8 cellular contexts compared by ENCODE assay signal in genomic region chr4:2393353-2394270, GRCh38. TPM values are rescaled to one million over a fixed set of nuclear protein-coding genes. Genes with fewer than 3 reads are reported as not detected.
DNase-seq lines count a peak whose midpoint lies in the region; ATAC-seq and TF ChIP-seq lines count a peak whose summit lies in the region.

No MANE protein-coding gene starts in this region.

- peaks cover 49% of the 10 kb centered on the region for H3K27me3 Mint-ChIP-seq in T-helper 1 cell treated with Interleukin-12 subunit alpha and Interleukin-12 subunit beta and Interleukin-4 antibody, amounts not matched to agents 30 μg/mL and 1 μg/mL, for 36 hours (ENCODE audit: low read depth)

- H3K4me3 Mint-ChIP-seq in T-helper 1 cell treated with Interleukin-12 subunit alpha and Interleukin-12 subunit beta and Interleukin-4 antibody, amounts not matched to agents 30 μg/mL and 1 μg/mL, for 36 hours = peak overlapping the region; percentile 50

- H3K9me3 Mint-ChIP-seq in T-helper 1 cell treated with Interleukin-12 subunit alpha and Interleukin-12 subunit beta and Interleukin-4 antibody, amounts not matched to agents 30 μg/mL and 1 μg/mL, for 36 hours = no peaks in the 10 kb centered on the region

- ATAC-seq in right cardiac atrium = peak; percentile 45 to 51

- no peak overlapping the region for H3K4me3 ChIP-seq in SJCRH30
- peak overlapping the region; percentile 23 for H3K4me3 ChIP-seq in right cardiac atrium (ENCODE audit: low read length)
- H3K4me3 ChIP-seq in spleen = peak overlapping the region in 2 of 8 donors; percentile 17 to 42
- no peak overlapping the region for H3K4me3 ChIP-seq in vagina

- H3K36me3 ChIP-seq in SJCRH30 (no peaks in the 10 kb centered on the region), spleen (no peaks in the 10 kb centered on the region), vagina (no peaks in the 10 kb centered on the region)

- 21% methylated on average over 28 of the region's 28 CpGs for WGBS in right cardiac atrium
- WGBS in spleen, 5 donors = 18 to 24% (median 21%) methylated on average over 26 to 28 of the region's 28 CpGs

- DNase-seq in T-helper 1 cell (no peak), SJCRH30 (peak; percentile 32 to 51), right cardiac atrium (peak in 2 of 3 donors; percentile 60 to 64), spleen (peak; percentile 85), AG20443 (ENCODE audit: low spot score) (no peak), vagina (ENCODE audit: extremely low spot score in 2 of 2) (no peak), A172 (ENCODE audit: low spot score) (no peak)

- intact Hi-C loops in right cardiac atrium (cut with DNase I) = no loop called here
- intact Hi-C loops in spleen (cut with DNase I; ENCODE audit: low total_unique reads) = no loop called here
- intact Hi-C loops in vagina (cut with DNase I) = no loop called here

- TF ChIP-seq CTCF in spleen (IDR thresholded peaks at IDR 0.05 in 8 of 11, conservative IDR thresholded peaks at IDR 0.05 in 3 of 11) (peak in 1 of 11 experiments; percentile 12), vagina (IDR thresholded peaks at IDR 0.05) (no peak)

- H3K27me3 ChIP-seq in SJCRH30 (peaks cover 3% of the 10 kb centered on the region; the same call in 1 of the 2 replicates), right cardiac atrium (ENCODE audit: control insufficient read depth, insufficient read depth) (no peaks in the 10 kb centered on the region), spleen (replicated peaks in 1 of 7) (peaks cover 0 to 32% (median 0%) of the 10 kb centered on the region in 7 donors), vagina (no peaks in the 10 kb centered on the region)

- no peak overlapping the region for H3K27ac ChIP-seq in SJCRH30
- H3K27ac ChIP-seq in right cardiac atrium (ENCODE audit: low read length) = no peak overlapping the region
- no peak overlapping the region for H3K27ac ChIP-seq in spleen
- H3K27ac ChIP-seq in vagina = no peak overlapping the region

- H3K4me1 Mint-ChIP-seq in T-helper 1 cell treated with Interleukin-12 subunit alpha and Interleukin-12 subunit beta and Interleukin-4 antibody, amounts not matched to agents 30 μg/mL and 1 μg/mL, for 36 hours (ENCODE audit: low read depth) = peaks cover 16% of the 10 kb centered on the region

- no peaks in the 10 kb centered on the region for H3K9me3 ChIP-seq in SJCRH30 (replicated peaks)
- no peaks in the 10 kb centered on the region for H3K9me3 ChIP-seq in right cardiac atrium (ENCODE audit: control insufficient read depth, low read length)
- no peaks in the 10 kb centered on the region for H3K9me3 ChIP-seq in spleen
- no peaks in the 10 kb centered on the region for H3K9me3 ChIP-seq in vagina

- H3K4me1 ChIP-seq in SJCRH30 = peaks cover 11% of the 10 kb centered on the region
- no peaks in the 10 kb centered on the region for H3K4me1 ChIP-seq in right cardiac atrium (ENCODE audit: control insufficient read depth, insufficient read depth, low read length)
- H3K4me1 ChIP-seq in spleen = peaks cover 0 to 47% (median 19%) of the 10 kb centered on the region in 6 donors
- H3K4me1 ChIP-seq in vagina = peaks cover 7% of the 10 kb centered on the region

- no peak for TF ChIP-seq POLR2A in spleen (IDR thresholded peaks at IDR 0.05)
- no peak for TF ChIP-seq POLR2A in vagina (IDR thresholded peaks at IDR 0.05)

- no peak overlapping the region for H3K27ac Mint-ChIP-seq in T-helper 1 cell treated with Interleukin-12 subunit alpha and Interleukin-12 subunit beta and Interleukin-4 antibody, amounts not matched to agents 30 μg/mL and 1 μg/mL, for 36 hours

- peaks cover 6% of the 10 kb centered on the region for H3K36me3 Mint-ChIP-seq in T-helper 1 cell treated with Interleukin-12 subunit alpha and Interleukin-12 subunit beta and Interleukin-4 antibody, amounts not matched to agents 30 μg/mL and 1 μg/mL, for 36 hours (ENCODE audit: low read depth)

RNA-seq across cellular contexts. Expression of gene ZFYVE28, which starts 24.8 kb away (rescaled TPM):
- total RNA-seq in SJCRH30 (2014; rRNA removed; shearing (Covaris generic)) = 0.15 TPM in 1 of 2 replicates, not detected in the other
- total RNA-seq in right cardiac atrium (1 to 10 TPM; 4.4 to 5.9 (median 5.5) TPM), spleen (10 to 100 TPM; 11.2 to 31.3 (median 15.7) TPM), vagina (11.3 TPM)
- polyA plus RNA-seq in right cardiac atrium (3.5 TPM), spleen (1 to 10 TPM; 2.7 to 8.5 (median 7.8) TPM)
- total RNA-seq in A172 (2014; rRNA removed; shearing (Covaris generic)) = 0.89 and 3.4 TPM in 2 replicates

RNA-seq across cellular contexts. Expression of gene CFAP99, which starts 25.1 kb away (rescaled TPM):
- not detected in 2 replicates for total RNA-seq in SJCRH30 (2014; rRNA removed; shearing (Covaris generic))
- not detected for total RNA-seq in right cardiac atrium
- not detected for polyA plus RNA-seq in right cardiac atrium
- total RNA-seq in spleen = under 1 TPM in 1 of 7 donors, not detected in 6; 0.22 TPM
- polyA plus RNA-seq in spleen = under 1 TPM in 1 of 3 donors, not detected in 2; 0.13 TPM
- total RNA-seq in vagina = not detected
- total RNA-seq in A172 (2014; rRNA removed; shearing (Covaris generic)) = not detected in 2 replicates

Comparison
In these comparisons a context has a peak if more than half of its experiments do, and no peak if none do; other contexts are left out.
1. DNase-seq: peak in SJCRH30 (2 of 2), right cardiac atrium (2 of 3) and spleen (single experiment); none in T-helper 1 cell (0 of 5), AG20443 (single experiment), vagina (0 of 2) and A172 (single experiment).